8 cellular contexts compared by ENCODE assay signal in genomic region chr19:13701624-13702023, GRCh38.
"Had no signal": no experiment of that assay in that cellular context is flagged by ENCODE, and none has a peak within 500 bp of the region (broad histone marks: within the 10 kb centered on the region; RNA-seq: fewer than 3 reads in every experiment).

No MANE protein-coding gene starts in this region.

- DNase-seq: H7, KG1 had no signal

- FAIRE-seq: HepG2 had no signal

- H3K4me3 Mint-ChIP-seq: GM23338, IgD-negative memory B cell had no signal

- H2AFZ ChIP-seq: GM23338 had no signal

- H3K4me3 ChIP-seq: GM23338, HAP-1 had no signal

- ATAC-seq: GM23338, HCT116, HepG2 had no signal

- H3K4me2 ChIP-seq: GM23338 had no signal

- H3K4me1 Mint-ChIP-seq: GM23338, IgD-negative memory B cell had no signal

- H3K4me1 ChIP-seq: HAP-1 had no signal

- H3K36me3 ChIP-seq: HAP-1 had no signal

- H3K27ac Mint-ChIP-seq: GM23338 had no signal

- H3K27ac ChIP-seq: HL-60 had no signal
